ENCODE assay signal across 11 cellular contexts in genomic region chr6:11318835-11319813, GRCh38.
A peak's percentile ranks its signal among the peaks of the same experiment; 100 is the strongest.
DNase-seq lines count a peak whose midpoint lies in the region; ATAC-seq and TF ChIP-seq lines count a peak whose summit lies in the region.
"Had no signal": no experiment of that assay in that cellular context is flagged by ENCODE, and none has a peak within 500 bp of the region (broad histone marks: within the 10 kb centered on the region; RNA-seq: fewer than 3 reads in every experiment).

No MANE protein-coding gene starts in this region.

- peak overlapping the region; percentile 3 for H3K23ac ChIP-seq in trophoblast cell (ENCODE audit: low read length)

- H4K8ac ChIP-seq in trophoblast cell (ENCODE audit: low read depth, low read length): peak overlapping the region; percentile 31

- H2AFZ ChIP-seq in trophoblast cell (ENCODE audit: insufficient read depth, low read length, poor library complexity): no peak overlapping the region

- peak overlapping the region; percentile 65 for H2BK120ac ChIP-seq in trophoblast cell (ENCODE audit: insufficient read depth, low read length, poor library complexity)

- peak overlapping the region; percentile 85 for H3K27ac Mint-ChIP-seq in Caco-2 (ENCODE audit: unreplicated experiment)
- H3K27ac Mint-ChIP-seq in effector memory CD8-positive, alpha-beta T cell: peak overlapping the region; percentile 88 to 89

- peaks cover 43% of the 10 kb centered on the region for H3K4me1 Mint-ChIP-seq in Caco-2 (ENCODE audit: low read depth, unreplicated experiment)
- H3K4me1 Mint-ChIP-seq in effector memory CD8-positive, alpha-beta T cell (ENCODE audit: low read depth in 2 of 2): peaks cover 34 to 44% of the 10 kb centered on the region in 2 donors

- peaks cover 11% of the 10 kb centered on the region for H3K79me1 ChIP-seq in trophoblast cell (ENCODE audit: low read length)

- DNase-seq in Caco-2: no peak
- DNase-seq in RWPE1 (ENCODE audit: low spot score): no peak
- no peak for DNase-seq in effector memory CD8-positive, alpha-beta T cell
- DNase-seq in trophoblast cell: no peak
- no peak for DNase-seq in amygdala (lab: John Stamatoyannopoulos, UW)
- DNase-seq in HuH-7 (ENCODE audit: low spot score): no peak
- DNase-seq in gastrocnemius medialis: no peak
- DNase-seq: activated gamma-delta T cell, NCI-H1105 treated with DMSO at 0.1 percent for 48 hours had no signal

- POLR2A ChIA-PET in Caco-2 (lab: Charles Lee) (interaction anchor here (0.6 kb wide), 1 partner anchor 48 kb away, joined by 5 read pairs; no protein-coding TSS in a partner anchor), RWPE1 (lab: Yijun Ruan, JAX; ENCODE audit: low non-redundant PET) (interaction anchor here (0.5 kb wide), 1 partner anchor 86 kb away, joined by 3 read pairs; no protein-coding TSS in a partner anchor)

- no peak overlapping the region for H3K4me2 ChIP-seq in trophoblast cell (ENCODE audit: low read length)

- TSS peak; percentile 95 for BruUV-seq in Caco-2 (replicated peaks; lab: Mats Ljungman, UMichigan)

- peak overlapping the region; percentile 74 for H3K27ac ChIP-seq in RWPE1
- peak overlapping the region; percentile 72 for H3K27ac ChIP-seq in trophoblast cell (ENCODE audit: low read depth, low read length)
- H3K27ac ChIP-seq in gastrocnemius medialis: peak overlapping the region in 2 of 4 donors; percentile 52 to 57
- H3K27ac ChIP-seq: pancreas had no signal

- H3K4ac ChIP-seq in trophoblast cell (ENCODE audit: low read depth, low read length): no peak overlapping the region

- H3K4me3 Mint-ChIP-seq in Caco-2 (ENCODE audit: unreplicated experiment): no peak overlapping the region
- H3K4me3 Mint-ChIP-seq in effector memory CD8-positive, alpha-beta T cell: peak overlapping the region; percentile 11 to 49

- H3K27me3 ChIP-seq in Caco-2 (replicated peaks; ENCODE audit: control insufficient read depth, insufficient read depth, low read length) (no peaks in the 10 kb centered on the region), trophoblast cell (ENCODE audit: insufficient read depth, low read length) (no peaks in the 10 kb centered on the region), gastrocnemius medialis (no peaks in the 10 kb centered on the region)
- H3K27me3 ChIP-seq: pancreas had no signal

- no peak for TF ChIP-seq POLR2A in gastrocnemius medialis (IDR thresholded peaks at IDR 0.05)

- in situ Hi-C loops in gastrocnemius medialis (cut with MboI; ENCODE audit: low sequenced_read_pairs in 4 of 4): no loop called here

- no peaks in the 10 kb centered on the region for H3K27me3 Mint-ChIP-seq in Caco-2 (ENCODE audit: insufficient read depth, unreplicated experiment)
- H3K27me3 Mint-ChIP-seq in effector memory CD8-positive, alpha-beta T cell: no peaks in the 10 kb centered on the region

- TF ChIP-seq CTCF in Caco-2 (IDR thresholded peaks at IDR 0.05; ENCODE audit: insufficient read depth in 1 of 2, low read depth in 1 of 2, low read length in 1 of 2, severe bottlenecking in 1 of 2, unreplicated experiment in 1 of 2) (no peak), RWPE1 (conservative IDR thresholded peaks at IDR 0.05; ENCODE audit: low read depth) (no peak), gastrocnemius medialis (IDR thresholded peaks at IDR 0.05 in 4 of 5, conservative IDR thresholded peaks at IDR 0.05 in 1 of 5) (no peak)

- peak overlapping the region; percentile 0 for H3K18ac ChIP-seq in trophoblast cell (ENCODE audit: low read length)

- peak overlapping the region; percentile 44 for H2BK5ac ChIP-seq in trophoblast cell (ENCODE audit: low read depth, low read length, poor library complexity)

- no peak for ATAC-seq in effector memory CD8-positive, alpha-beta T cell (replicated peaks)
- ATAC-seq in HG03095 (IDR thresholded peaks at IDR 0.05; ENCODE audit: unreplicated experiment): no peak
- no peak for ATAC-seq in gastrocnemius medialis

- no peak overlapping the region for H4K12ac ChIP-seq in trophoblast cell (ENCODE audit: low read depth, low read length)

- intact Hi-C loops in Caco-2 (cut with micrococcal nuclease; ENCODE audit: unreplicated experiment): loop anchor here (1.0 to 2.0 kb wide), 3 partner anchors 22 to 87 kb away; partner anchors contain the start of gene NEDD9
- intact Hi-C loops in gastrocnemius medialis (cut with DNase I; ENCODE audit: low total_unique reads): no loop called here

- H2BK12ac ChIP-seq in trophoblast cell (ENCODE audit: low read length): peak overlapping the region; percentile 58

- no peak overlapping the region for H2AK5ac ChIP-seq in trophoblast cell (ENCODE audit: low read length)

- no peaks in the 10 kb centered on the region for H3K9me3 ChIP-seq in Caco-2
- no peaks in the 10 kb centered on the region for H3K9me3 ChIP-seq in trophoblast cell (ENCODE audit: insufficient read depth, low read depth, low read length)
- H3K9me3 ChIP-seq in gastrocnemius medialis: no peaks in the 10 kb centered on the region
- H3K9me3 ChIP-seq: pancreas had no signal

- H4K91ac ChIP-seq in trophoblast cell (ENCODE audit: low read depth, low read length): peak overlapping the region; percentile 85

- H3K36me3 ChIP-seq in Caco-2 (ENCODE audit: control insufficient read depth, insufficient read depth, low read length) (no peaks in the 10 kb centered on the region), trophoblast cell (ENCODE audit: control insufficient read depth in 1 of 2, insufficient read depth in 2 of 2, low read length in 2 of 2) (no peaks in the 10 kb centered on the region), gastrocnemius medialis (no peaks in the 10 kb centered on the region)
- H3K36me3 ChIP-seq: pancreas had no signal

- CTCF ChIA-PET in Caco-2 (lab: Charles Lee): no interaction called here
- CTCF ChIA-PET in RWPE1 (lab: Yijun Ruan, JAX): interaction anchor here (0.6 to 1.1 kb wide), 2 partner anchors 23 to 177 kb away, joined by 3 to 4 read pairs; no protein-coding TSS in a partner anchor

- H3K4me3 ChIP-seq in Caco-2 (ENCODE audit: low read depth, low read length) (no peak overlapping the region), trophoblast cell (ENCODE audit: low read depth, low read length) (peak overlapping the region; percentile 46), gastrocnemius medialis (no peak overlapping the region)
- H3K4me3 ChIP-seq: pancreas had no signal

- no CpG with 5 or more reads among the region's 9 CpGs for WGBS in trophoblast cell (ENCODE audit: extremely low coverage, insufficient coverage, insufficient read length)

- peaks cover 6% of the 10 kb centered on the region for H3K36me3 Mint-ChIP-seq in Caco-2 (ENCODE audit: insufficient read depth, unreplicated experiment)
- H3K36me3 Mint-ChIP-seq in effector memory CD8-positive, alpha-beta T cell (ENCODE audit: insufficient read depth): peaks cover 14% of the 10 kb centered on the region

- peak overlapping the region; percentile 2 for H3K14ac ChIP-seq in trophoblast cell (ENCODE audit: low read length)

- H3K4me1 ChIP-seq in Caco-2: peaks cover 40% of the 10 kb centered on the region
- peaks cover 9 to 15% of the 10 kb centered on the region in 2 experiments for H3K4me1 ChIP-seq in trophoblast cell (ENCODE audit: control insufficient read depth in 1 of 2, insufficient read depth in 2 of 2, low read length in 2 of 2)
- H3K4me1 ChIP-seq in gastrocnemius medialis: peaks cover 0 to 7% of the 10 kb centered on the region in 2 donors
- H3K4me1 ChIP-seq: pancreas had no signal

- H3K79me2 ChIP-seq in trophoblast cell (ENCODE audit: control insufficient read depth, insufficient read depth, low read length, poor library complexity): no peaks in the 10 kb centered on the region

- no peak overlapping the region for H3K9ac ChIP-seq in trophoblast cell (ENCODE audit: low read length)

- peaks cover 9% of the 10 kb centered on the region for H3K9me3 Mint-ChIP-seq in Caco-2 (ENCODE audit: unreplicated experiment)
- H3K9me3 Mint-ChIP-seq in effector memory CD8-positive, alpha-beta T cell: no peaks in the 10 kb centered on the region
